ENCODE assay signal across 14 cellular contexts in genomic region chr12:20807192-20808080, GRCh38. TPM values are rescaled to one million over a fixed set of nuclear protein-coding genes. Genes with fewer than 3 reads are reported as not detected.
DNase-seq lines count a peak whose midpoint lies in the region; ATAC-seq and TF ChIP-seq lines count a peak whose summit lies in the region.
"Had no signal": no experiment of that assay in that cellular context is flagged by ENCODE, and none has a peak within 500 bp of the region (broad histone marks: within the 10 kb centered on the region; RNA-seq: fewer than 3 reads in every experiment).

No MANE protein-coding gene starts in this region.

- ATAC-seq in upper lobe of right lung = peak; percentile 40
- ATAC-seq in activated CD8-positive, alpha-beta memory T cell treated with anti-CD3 and anti-CD28 coated beads, Interleukin-2, amount 10 ng/mL, durations not matched to agents 7 days and 5 days = no peak

- H3K4me1 Mint-ChIP-seq in activated CD8-positive, alpha-beta memory T cell treated with anti-CD3 and anti-CD28 coated beads, Interleukin-2, amount 10 ng/mL, durations not matched to agents 7 days and 5 days = no peaks in the 10 kb centered on the region
- H3K4me1 Mint-ChIP-seq: CD4-positive, alpha-beta memory T cell; H9 had no signal

- CTCF ChIA-PET in activated CD8-positive, alpha-beta memory T cell treated with anti-CD3 and anti-CD28 coated beads, Interleukin-2, amount 10 ng/mL, durations not matched to agents 7 days and 5 days (lab: Charles Lee) = no interaction called here

- no peaks in the 10 kb centered on the region for H3K27me3 Mint-ChIP-seq in activated CD8-positive, alpha-beta memory T cell treated with anti-CD3 and anti-CD28 coated beads, Interleukin-2, amount 10 ng/mL, durations not matched to agents 7 days and 5 days
- H3K27me3 Mint-ChIP-seq: CD4-positive, alpha-beta memory T cell had no signal

- no peaks in the 10 kb centered on the region for H3K36me3 ChIP-seq in upper lobe of right lung
- H3K36me3 ChIP-seq: BE2C had no signal

- TF ChIP-seq CTCF in upper lobe of right lung (IDR thresholded peaks at IDR 0.05) = no peak

- intact Hi-C loops in upper lobe of right lung (cut with DNase I) = no loop called here

- no peak overlapping the region for H3K27ac Mint-ChIP-seq in activated CD8-positive, alpha-beta memory T cell treated with anti-CD3 and anti-CD28 coated beads, Interleukin-2, amount 10 ng/mL, durations not matched to agents 7 days and 5 days
- H3K27ac Mint-ChIP-seq: CD4-positive, alpha-beta memory T cell; H9 had no signal

- H3K36me3 Mint-ChIP-seq in activated CD8-positive, alpha-beta memory T cell treated with anti-CD3 and anti-CD28 coated beads, Interleukin-2, amount 10 ng/mL, durations not matched to agents 7 days and 5 days = no peaks in the 10 kb centered on the region
- H3K36me3 Mint-ChIP-seq: CD4-positive, alpha-beta memory T cell had no signal

- H3K4me3 ChIP-seq in upper lobe of right lung = no peak overlapping the region
- H3K4me3 ChIP-seq: A549 had no signal

- H3K4me3 Mint-ChIP-seq in activated CD8-positive, alpha-beta memory T cell treated with anti-CD3 and anti-CD28 coated beads, Interleukin-2, amount 10 ng/mL, durations not matched to agents 7 days and 5 days = no peak overlapping the region
- H3K4me3 Mint-ChIP-seq: CD4-positive, alpha-beta memory T cell; H9 had no signal

- H3K27me3 ChIP-seq in upper lobe of right lung = no peaks in the 10 kb centered on the region

- no peaks in the 10 kb centered on the region for H3K4me1 ChIP-seq in upper lobe of right lung
- H3K4me1 ChIP-seq: BE2C had no signal

- DNase-seq in NCI-H1105 (lab: John Stamatoyannopoulos, UW) (peak; percentile 29), NCI-H146 (lab: John Stamatoyannopoulos, UW) (peak; percentile 88), NCI-H69 (lab: John Stamatoyannopoulos, UW) (peak; percentile 81), upper lobe of right lung (no peak), mucosa of gallbladder (ENCODE audit: low spot score) (no peak)
- no peak for DNase-seq in activated CD8-positive, alpha-beta memory T cell treated with anti-CD3 and anti-CD28 coated beads, Interleukin-2, amount 10 ng/mL, durations not matched to agents 7 days and 5 days
- DNase-seq: BE2C; CD4-positive, alpha-beta memory T cell; DMS79 treated with DMSO at 0.1 percent for 48 hours; EL; GOT3; H9 had no signal

- no peak overlapping the region for H3K27ac ChIP-seq in upper lobe of right lung
- H3K27ac ChIP-seq: A549, C4-2B had no signal

- no peaks in the 10 kb centered on the region for H3K9me3 Mint-ChIP-seq in activated CD8-positive, alpha-beta memory T cell treated with anti-CD3 and anti-CD28 coated beads, Interleukin-2, amount 10 ng/mL, durations not matched to agents 7 days and 5 days (ENCODE audit: low read depth)

- H3K9me3 ChIP-seq in upper lobe of right lung = no peaks in the 10 kb centered on the region
- H3K9me3 ChIP-seq: A549, BE2C had no signal

RNA-seq across cellular contexts. Expression of gene SLCO1B3, which starts 3.1 kb away (rescaled TPM):
- not detected for total RNA-seq in upper lobe of right lung
- not detected for total RNA-seq in activated CD8-positive, alpha-beta memory T cell treated with anti-CD3 and anti-CD28 coated beads, Interleukin-2, amount 10 ng/mL, durations not matched to agents 7 days and 5 days
- total RNA-seq in mucosa of gallbladder = 0.17 TPM
- total RNA-seq: CD4-positive, alpha-beta memory T cell; H9 had no signal

Comparison
In these comparisons a context has a peak if more than half of its experiments do, and no peak if none do; other contexts are left out.
1. DNase-seq: peak in NCI-H1105 (single experiment), NCI-H146 (single experiment) and NCI-H69 (single experiment); none in upper lobe of right lung (single experiment), activated CD8-positive, alpha-beta memory T cell treated with anti-CD3 and anti-CD28 coated beads, Interleukin-2, amount 10 ng/mL, durations not matched to agents 7 days and 5 days (single experiment) and mucosa of gallbladder (single experiment).